In the genomic region with DNA sequence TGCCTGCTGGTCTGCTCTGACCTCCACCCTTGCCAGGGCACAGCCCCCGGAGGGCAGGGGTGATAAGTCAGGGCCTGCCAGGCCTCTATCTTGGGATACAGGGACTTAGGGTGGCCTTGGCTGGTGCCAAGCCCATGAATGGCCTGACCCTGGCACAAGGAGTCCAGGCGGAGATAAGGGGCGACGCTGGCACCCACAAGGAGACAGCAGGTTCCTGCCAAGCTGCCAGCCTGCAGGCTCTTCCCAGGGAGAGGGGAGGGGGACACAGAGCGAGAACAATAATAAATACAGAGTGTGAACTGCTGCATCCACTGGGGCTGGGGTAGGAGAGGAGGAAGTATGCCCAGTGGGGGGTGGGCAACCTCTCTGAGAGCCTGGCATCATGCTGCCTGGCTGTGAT, we compare ENCODE assay signal across 13 cellular contexts. TPM values are rescaled to one million over a fixed set of nuclear protein-coding genes. Genes with fewer than 3 reads are reported as not detected.
A peak's percentile ranks its signal among the peaks of the same experiment; 100 is the strongest.
DNase-seq lines count a peak whose midpoint lies in the region; ATAC-seq, FAIRE-seq and TF ChIP-seq lines count a peak whose summit lies in the region.
"Had no signal": no experiment of that assay in that cellular context is flagged by ENCODE, and none has a peak within 500 bp of the region (broad histone marks: within the 10 kb centered on the region; RNA-seq: fewer than 3 reads in every experiment).

No MANE protein-coding gene starts in this region.

- H3K36me3 ChIP-seq in HepG2 (replicated peaks in 1 of 2; ENCODE audit: control insufficient read depth in 1 of 2, insufficient read depth in 2 of 2, low read length in 2 of 2) (no peaks in the 10 kb centered on the region), right lobe of liver (no peaks in the 10 kb centered on the region), neural progenitor cell (no peaks in the 10 kb centered on the region), aorta (ENCODE audit: control insufficient read depth in 1 of 2, insufficient read depth in 2 of 2, low read length in 1 of 2) (no peaks in the 10 kb centered on the region)

- H3K9me3 ChIP-seq in HepG2 (ENCODE audit: low read length) (no peaks in the 10 kb centered on the region), right lobe of liver (no peaks in the 10 kb centered on the region), neural progenitor cell (ENCODE audit: low read depth) (no peaks in the 10 kb centered on the region), aorta (ENCODE audit: control insufficient read depth, low read length) (no peaks in the 10 kb centered on the region)

- H3K4me3 ChIP-seq in HepG2 (replicated peaks in 1 of 3; ENCODE audit: insufficient read depth in 1 of 3, low read depth in 2 of 3, low read length in 3 of 3) (peak overlapping the region in 1 of 3 experiments; percentile 65; a peak in 1 of 6 replicates), right lobe of liver (peak overlapping the region in 1 of 3 donors; percentile 44), foreskin fibroblast (ENCODE audit: low read depth in 1 of 2, low read length in 2 of 2) (peak overlapping the region; percentile 57 to 73), neural progenitor cell (no peak overlapping the region), aorta (ENCODE audit: low read length in 2 of 2) (peak overlapping the region; percentile 36 to 59)

- H3K27me3 ChIP-seq in HepG2 (ENCODE audit: control insufficient read depth in 1 of 2, insufficient read depth in 2 of 2, low read length in 2 of 2) (peaks cover 0 to 29% of the 10 kb centered on the region in 2 experiments; a peak in 3 of 5 replicates), right lobe of liver (no peaks in the 10 kb centered on the region), neural progenitor cell (no peaks in the 10 kb centered on the region), aorta (ENCODE audit: control insufficient read depth in 1 of 2, insufficient read depth in 2 of 2, low read length in 1 of 2) (no peaks in the 10 kb centered on the region)

- H3K9me3 Mint-ChIP-seq in neural progenitor cell, result peaks cover 2% of the 10 kb centered on the region
- H3K9me3 Mint-ChIP-seq: T-cell, type B pancreatic cell had no signal

- H3K79me2 ChIP-seq in HepG2 (ENCODE audit: insufficient read depth, low read length), result no peaks in the 10 kb centered on the region
- no peaks in the 10 kb centered on the region for H3K79me2 ChIP-seq in neural progenitor cell (ENCODE audit: low read depth)

- DNase-seq in HepG2 (ENCODE audit: low spot score) (no peak), right lobe of liver (no peak), foreskin fibroblast (no peak), neural progenitor cell (ENCODE audit: low spot score) (no peak), aorta (no peak), DMS79 (lab: John Stamatoyannopoulos, UW) (no peak), NCI-H146 treated with DMSO at 0.1 percent for 48 hours (lab: John Stamatoyannopoulos, UW; ENCODE audit: unreplicated experiment) (no peak)
- no peak for DNase-seq in activated naive CD4-positive, alpha-beta T cell (lab: John Stamatoyannopoulos, UW)
- DNase-seq: activated gamma-delta T cell treated with Interleukin-2 at 50 U/mL for 16 hours, cortex of kidney, NCI-H2107, T-cell had no signal

- H4K20me1 ChIP-seq in HepG2 (ENCODE audit: insufficient read depth, low read length) (no peaks in the 10 kb centered on the region), neural progenitor cell (ENCODE audit: low read depth) (no peaks in the 10 kb centered on the region)

- POLR2A ChIA-PET in HepG2 (lab: Yijun Ruan, JAX), result interaction anchor here (2.3 kb wide), 1 partner anchor 10 kb away, joined by 10 read pairs; no protein-coding TSS in a partner anchor

- CTCF ChIA-PET in HepG2 (lab: Yijun Ruan, JAX; ENCODE audit: low intra/inter-chr PET ratio, low total read pairs), result interaction anchor here (1.8 kb wide), 1 partner anchor 18 kb away, joined by 4 read pairs; a partner anchor contains a TSS

- H3K27ac ChIP-seq in HepG2 (ENCODE audit: extremely low read length, insufficient read depth, low read length) (no peak overlapping the region), right lobe of liver (peak overlapping the region in 1 of 3 donors; percentile 33), neural progenitor cell (no peak overlapping the region), aorta (ENCODE audit: low read depth in 1 of 2, low read length in 2 of 2) (peak overlapping the region; percentile 58 to 76)

- H2AFZ ChIP-seq in HepG2 (ENCODE audit: low read length) (no peak overlapping the region), neural progenitor cell (replicated peaks) (no peak overlapping the region)

- TF ChIP-seq CTCF in HepG2 (CRISPR knock-in tag; IDR thresholded peaks at IDR 0.05) (no peak), right lobe of liver (IDR thresholded peaks at IDR 0.05) (no peak), foreskin fibroblast (IDR thresholded peaks at IDR 0.05; ENCODE audit: low read depth, low read length) (no peak), neural progenitor cell (IDR thresholded peaks at IDR 0.05) (no peak)

- in situ Hi-C loops in HepG2 (cut with HindIII; ENCODE audit: extremely low pct_ligation_motif_present, low pct_unique_long_range_greater_than_20kb), result no loop called here

- H3K27me3 Mint-ChIP-seq in neural progenitor cell (ENCODE audit: insufficient read depth, low read depth), result peaks cover 16% of the 10 kb centered on the region

- H3K27ac Mint-ChIP-seq in neural progenitor cell, result no peak overlapping the region
- H3K27ac Mint-ChIP-seq: T-cell had no signal

- TF ChIP-seq EP300 in HepG2 (IDR thresholded peaks at IDR 0.05; ENCODE audit: low read depth in 2 of 2, low read length in 2 of 2) (no peak), HepG2 (CRISPR knock-in tag; IDR thresholded peaks at IDR 0.05; ENCODE audit: borderline replicate concordance) (no peak)

- FAIRE-seq in HepG2 (lab: Jason Lieb, UNC), result no peak

- no peak overlapping the region for H3K4me3 Mint-ChIP-seq in neural progenitor cell
- H3K4me3 Mint-ChIP-seq: T-cell had no signal

- TF ChIP-seq POLR2A in HepG2 (IDR thresholded peaks at IDR 0.05; ENCODE audit: insufficient read depth in 1 of 2, low read depth in 2 of 2, low read length in 2 of 2), result no peak
- no peak for TF ChIP-seq POLR2A in right lobe of liver (IDR thresholded peaks at IDR 0.05)

- WGBS in HepG2 (ENCODE audit: low lambda C conversion rate), result 14% methylated on average over 2 of the region's 5 CpGs
- no CpG with 5 or more reads among the region's 5 CpGs for WGBS in right lobe of liver (ENCODE audit: insufficient coverage, low coverage, low lambda C conversion rate, missing lambda C conversion rate)
- WGBS in aorta, 2 donors, result 2 to 6% methylated on average over 5 of the region's 5 CpGs

- ATAC-seq in HepG2 (no peak), right lobe of liver (no peak), aorta (ENCODE audit: low FRiP score) (no peak)
- ATAC-seq: T-cell had no signal

- intact Hi-C loops in HepG2 (cut with micrococcal nuclease; ENCODE audit: unreplicated experiment) (no loop called here), right lobe of liver (cut with DNase I) (no loop called here), aorta (cut with DNase I) (loop anchor here in 1 of 2 donors (5.0 kb wide), 1 partner anchor 36 kb away; no protein-coding TSS in a partner anchor)

- peaks cover 55% of the 10 kb centered on the region for H3K4me1 Mint-ChIP-seq in neural progenitor cell
- H3K4me1 Mint-ChIP-seq: T-cell had no signal

- H3K4me2 ChIP-seq in HepG2 (ENCODE audit: low read depth, low read length), result peak overlapping the region; percentile 91
- H3K4me2 ChIP-seq in neural progenitor cell, result peak overlapping the region; percentile 71

- no peaks in the 10 kb centered on the region for H3F3A ChIP-seq in neural progenitor cell (ENCODE audit: low read depth)

- no peak for TF ChIP-seq RAD21 in HepG2 (CRISPR knock-in tag; IDR thresholded peaks at IDR 0.05)

- H3K36me3 Mint-ChIP-seq in neural progenitor cell, result no peaks in the 10 kb centered on the region
- H3K36me3 Mint-ChIP-seq: T-cell, type B pancreatic cell had no signal

- BruUV-seq in HepG2 (replicated peaks; lab: Mats Ljungman, UMichigan), result no TSS peak

- H3K9ac ChIP-seq in HepG2 (ENCODE audit: insufficient read depth, low read depth, low read length), result no peak overlapping the region
- no peak overlapping the region for H3K9ac ChIP-seq in neural progenitor cell

- H3K4me1 ChIP-seq in HepG2 (ENCODE audit: insufficient read depth, low read length) (peaks cover 85% of the 10 kb centered on the region), right lobe of liver (peaks cover 0 to 16% (median 3%) of the 10 kb centered on the region in 4 donors), neural progenitor cell (peaks cover 22% of the 10 kb centered on the region), aorta (ENCODE audit: control insufficient read depth in 1 of 2, insufficient read depth in 2 of 2, low read length in 2 of 2) (no peaks in the 10 kb centered on the region)

RNA-seq across cellular contexts. Expression of a gene that starts 1.0 kb away (rescaled TPM):
- total RNA-seq in HepG2 (2016; rRNA removed; fragmentation: Illumina TruSeq; extraction: Trizol) (0.11 and 0.17 TPM in 2 replicates), right lobe of liver (1 to 10 TPM in 1 of 6 experiments, under 1 TPM in 4, not detected in 1; 0.31 to 3.8 (median 0.37) TPM), neural progenitor cell (ENCODE audit: low replicate concordance) (1.3 TPM in 1 of 2 replicates, not detected in the other), aorta (10 to 100 TPM; 28.2 to 76.9 TPM)
- total RNA-seq in HepG2 (2016; cell fraction: cytosol; rRNA removed; fragmentation: Illumina TruSeq; extraction: Trizol; ENCODE audit: low read depth), result 0.18 TPM in 1 of 2 replicates, not detected in the other
- 0.12 and 0.28 TPM in 2 replicates for total RNA-seq in HepG2 (2016; cell fraction: insoluble cytoplasmic fraction; rRNA removed; fragmentation: Illumina TruSeq; extraction: Trizol)
- total RNA-seq in HepG2 (2016; cell fraction: membrane; rRNA removed; fragmentation: Illumina TruSeq; extraction: Trizol), result 0.07 and 0.09 TPM in 2 replicates
- not detected in 2 replicates for total RNA-seq in HepG2 (2016; cell fraction: nucleus; rRNA removed; fragmentation: Illumina TruSeq; extraction: Trizol)
- polyA plus RNA-seq in HepG2 (2011; rRNA removed) (0.26 and 0.47 TPM in 2 replicates), aorta (100 to 1,000 TPM in 1 of 2 donors, 10 to 100 TPM in 1; 19.2 to 129 TPM)
- 0.24 and 0.38 TPM in 2 replicates for polyA plus RNA-seq in HepG2 (2011; cell fraction: cytosol; rRNA removed)
- polyA plus RNA-seq in HepG2 (2011; cell fraction: nucleus; rRNA removed), result 0.96 and 1.1 TPM in 2 replicates
- 0.16 and 0.33 TPM in 2 replicates for polyA plus RNA-seq in HepG2 (2012)
- 0.03 and 0.05 TPM in 2 replicates for polyA plus RNA-seq in HepG2 (2016; cell fraction: cytosol; fragmentation: Illumina TruSeq; extraction: Trizol; ENCODE audit: low read depth)
- polyA plus RNA-seq in HepG2 (2016; cell fraction: insoluble cytoplasmic fraction; fragmentation: Illumina TruSeq; extraction: Trizol; ENCODE audit: low read depth), result 0.41 TPM in 1 of 2 replicates, not detected in the other
- polyA plus RNA-seq in HepG2 (2016; cell fraction: membrane; fragmentation: Illumina TruSeq; extraction: Trizol; ENCODE audit: low read depth), result 0.08 and 0.15 TPM in 2 replicates
- 0.22 and 0.27 TPM in 2 replicates for polyA plus RNA-seq in HepG2 (2016; cell fraction: nucleus; fragmentation: Illumina TruSeq; extraction: Trizol; ENCODE audit: insufficient read depth, low read depth)
- polyA minus RNA-seq in HepG2 (2011; rRNA and poly(A)+ RNA removed; ENCODE audit: low replicate concordance), result 0.40 and 0.82 TPM in 2 replicates
- 0.26 and 0.40 TPM in 2 replicates for polyA minus RNA-seq in HepG2 (2011; cell fraction: cytosol; rRNA and poly(A)+ RNA removed)
- polyA minus RNA-seq in HepG2 (2011; cell fraction: nucleus; rRNA and poly(A)+ RNA removed), result 0.12 and 0.13 TPM in 2 replicates

RNA-seq across cellular contexts. Expression of a gene that starts 17.5 kb away (rescaled TPM):
- total RNA-seq in HepG2 (2016; rRNA removed; fragmentation: Illumina TruSeq; extraction: Trizol) (28.6 and 30.3 TPM in 2 replicates), right lobe of liver (10 to 100 TPM in 5 of 6 experiments, 1 to 10 TPM in 1; 9.5 to 23.0 (median 18.0) TPM), neural progenitor cell (ENCODE audit: low replicate concordance) (15.2 and 18.7 TPM in 2 replicates), aorta (10 to 100 TPM; 25.3 to 29.2 TPM)
- 13.1 and 13.9 TPM in 2 replicates for total RNA-seq in HepG2 (2016; cell fraction: cytosol; rRNA removed; fragmentation: Illumina TruSeq; extraction: Trizol; ENCODE audit: low read depth)
- 27.8 and 29.2 TPM in 2 replicates for total RNA-seq in HepG2 (2016; cell fraction: insoluble cytoplasmic fraction; rRNA removed; fragmentation: Illumina TruSeq; extraction: Trizol)
- total RNA-seq in HepG2 (2016; cell fraction: membrane; rRNA removed; fragmentation: Illumina TruSeq; extraction: Trizol), result 33.4 and 34.4 TPM in 2 replicates
- total RNA-seq in HepG2 (2016; cell fraction: nucleus; rRNA removed; fragmentation: Illumina TruSeq; extraction: Trizol), result 20.8 and 24.8 TPM in 2 replicates
- polyA plus RNA-seq in HepG2 (2011; rRNA removed) (10.3 and 11.2 TPM in 2 replicates), aorta (10 to 100 TPM in 1 of 2 donors, 1 to 10 TPM in 1; 9.4 to 21.0 TPM)
- polyA plus RNA-seq in HepG2 (2011; cell fraction: cytosol; rRNA removed), result 8.4 and 9.9 TPM in 2 replicates
- polyA plus RNA-seq in HepG2 (2011; cell fraction: nucleus; rRNA removed), result 10.0 and 10.5 TPM in 2 replicates
- polyA plus RNA-seq in HepG2 (2012), result 8.6 and 11.1 TPM in 2 replicates
- polyA plus RNA-seq in HepG2 (2016; cell fraction: cytosol; fragmentation: Illumina TruSeq; extraction: Trizol; ENCODE audit: low read depth), result 40.9 and 52.2 TPM in 2 replicates
- polyA plus RNA-seq in HepG2 (2016; cell fraction: insoluble cytoplasmic fraction; fragmentation: Illumina TruSeq; extraction: Trizol; ENCODE audit: low read depth), result 37.9 and 45.4 TPM in 2 replicates
- 50.3 and 61.8 TPM in 2 replicates for polyA plus RNA-seq in HepG2 (2016; cell fraction: membrane; fragmentation: Illumina TruSeq; extraction: Trizol; ENCODE audit: low read depth)
- polyA plus RNA-seq in HepG2 (2016; cell fraction: nucleus; fragmentation: Illumina TruSeq; extraction: Trizol; ENCODE audit: insufficient read depth, low read depth), result 38.0 and 40.7 TPM in 2 replicates
- 18.2 and 44.3 TPM in 2 replicates for polyA minus RNA-seq in HepG2 (2011; rRNA and poly(A)+ RNA removed; ENCODE audit: low replicate concordance)
- polyA minus RNA-seq in HepG2 (2011; cell fraction: cytosol; rRNA and poly(A)+ RNA removed), result 3.3 and 3.9 TPM in 2 replicates
- polyA minus RNA-seq in HepG2 (2011; cell fraction: nucleus; rRNA and poly(A)+ RNA removed), result 16.3 and 17.3 TPM in 2 replicates

RNA-seq across cellular contexts. Expression of a gene that starts 27.9 kb away (rescaled TPM):
- total RNA-seq in HepG2 (2016; rRNA removed; fragmentation: Illumina TruSeq; extraction: Trizol) (17.8 and 23.0 TPM in 2 replicates), right lobe of liver (10 to 100 TPM; 21.6 to 45.1 (median 36.2) TPM), neural progenitor cell (ENCODE audit: low replicate concordance) (9.3 and 13.5 TPM in 2 replicates), aorta (10 to 100 TPM; 23.8 to 25.2 TPM)
- total RNA-seq in HepG2 (2016; cell fraction: cytosol; rRNA removed; fragmentation: Illumina TruSeq; extraction: Trizol; ENCODE audit: low read depth), result 9.2 and 11.2 TPM in 2 replicates
- total RNA-seq in HepG2 (2016; cell fraction: insoluble cytoplasmic fraction; rRNA removed; fragmentation: Illumina TruSeq; extraction: Trizol), result 18.6 and 19.0 TPM in 2 replicates
- total RNA-seq in HepG2 (2016; cell fraction: membrane; rRNA removed; fragmentation: Illumina TruSeq; extraction: Trizol), result 17.5 and 18.7 TPM in 2 replicates
- 16.8 and 18.6 TPM in 2 replicates for total RNA-seq in HepG2 (2016; cell fraction: nucleus; rRNA removed; fragmentation: Illumina TruSeq; extraction: Trizol)
- polyA plus RNA-seq in HepG2 (2011; rRNA removed) (95.6 and 100 TPM in 2 replicates), aorta (100 to 1,000 TPM in 1 of 2 donors, 10 to 100 TPM in 1; 43.6 to 101 TPM)
- polyA plus RNA-seq in HepG2 (2011; cell fraction: cytosol; rRNA removed), result 119 and 132 TPM in 2 replicates
- polyA plus RNA-seq in HepG2 (2011; cell fraction: nucleus; rRNA removed), result 140 and 147 TPM in 2 replicates
- polyA plus RNA-seq in HepG2 (2012), result 63.2 and 90.3 TPM in 2 replicates
- 21.5 and 21.9 TPM in 2 replicates for polyA plus RNA-seq in HepG2 (2016; cell fraction: cytosol; fragmentation: Illumina TruSeq; extraction: Trizol; ENCODE audit: low read depth)
- 35.6 and 42.4 TPM in 2 replicates for polyA plus RNA-seq in HepG2 (2016; cell fraction: insoluble cytoplasmic fraction; fragmentation: Illumina TruSeq; extraction: Trizol; ENCODE audit: low read depth)
- 24.2 and 24.7 TPM in 2 replicates for polyA plus RNA-seq in HepG2 (2016; cell fraction: membrane; fragmentation: Illumina TruSeq; extraction: Trizol; ENCODE audit: low read depth)
- 46.6 and 53.0 TPM in 2 replicates for polyA plus RNA-seq in HepG2 (2016; cell fraction: nucleus; fragmentation: Illumina TruSeq; extraction: Trizol; ENCODE audit: insufficient read depth, low read depth)
- polyA minus RNA-seq in HepG2 (2011; rRNA and poly(A)+ RNA removed; ENCODE audit: low replicate concordance), result 13.2 and 78.6 TPM in 2 replicates
- polyA minus RNA-seq in HepG2 (2011; cell fraction: cytosol; rRNA and poly(A)+ RNA removed), result 35.6 and 37.7 TPM in 2 replicates
- polyA minus RNA-seq in HepG2 (2011; cell fraction: nucleus; rRNA and poly(A)+ RNA removed), result 26.9 and 27.8 TPM in 2 replicates

RNA-seq across cellular contexts. Expression of a gene that starts 59.1 kb away (rescaled TPM):
- total RNA-seq in HepG2 (2016; rRNA removed; fragmentation: Illumina TruSeq; extraction: Trizol), result 19.3 and 21.6 TPM in 2 replicates
- total RNA-seq in HepG2 (2016; cell fraction: cytosol; rRNA removed; fragmentation: Illumina TruSeq; extraction: Trizol; ENCODE audit: low read depth), result 10.7 and 14.0 TPM in 2 replicates
- 18.7 and 21.0 TPM in 2 replicates for total RNA-seq in HepG2 (2016; cell fraction: insoluble cytoplasmic fraction; rRNA removed; fragmentation: Illumina TruSeq; extraction: Trizol)
- total RNA-seq in HepG2 (2016; cell fraction: membrane; rRNA removed; fragmentation: Illumina TruSeq; extraction: Trizol), result 20.4 and 22.8 TPM in 2 replicates
- 19.0 and 20.5 TPM in 2 replicates for total RNA-seq in HepG2 (2016; cell fraction: nucleus; rRNA removed; fragmentation: Illumina TruSeq; extraction: Trizol)
- 29.2 and 34.2 TPM in 2 replicates for polyA plus RNA-seq in HepG2 (2011; rRNA removed)
- 20.1 and 22.1 TPM in 2 replicates for polyA plus RNA-seq in HepG2 (2011; cell fraction: cytosol; rRNA removed)
- 41.4 and 55.5 TPM in 2 replicates for polyA plus RNA-seq in HepG2 (2011; cell fraction: nucleus; rRNA removed)
- polyA plus RNA-seq in HepG2 (2012), result 17.3 and 22.8 TPM in 2 replicates
- 20.0 and 28.7 TPM in 2 replicates for polyA plus RNA-seq in HepG2 (2016; cell fraction: cytosol; fragmentation: Illumina TruSeq; extraction: Trizol; ENCODE audit: low read depth)
- 23.9 and 26.6 TPM in 2 replicates for polyA plus RNA-seq in HepG2 (2016; cell fraction: insoluble cytoplasmic fraction; fragmentation: Illumina TruSeq; extraction: Trizol; ENCODE audit: low read depth)
- 30.2 and 33.5 TPM in 2 replicates for polyA plus RNA-seq in HepG2 (2016; cell fraction: membrane; fragmentation: Illumina TruSeq; extraction: Trizol; ENCODE audit: low read depth)
- 57.4 and 61.7 TPM in 2 replicates for polyA plus RNA-seq in HepG2 (2016; cell fraction: nucleus; fragmentation: Illumina TruSeq; extraction: Trizol; ENCODE audit: insufficient read depth, low read depth)
- polyA minus RNA-seq in HepG2 (2011; rRNA and poly(A)+ RNA removed; ENCODE audit: low replicate concordance), result 47.2 and 80.3 TPM in 2 replicates
- 15.8 TPM in 2 replicates for polyA minus RNA-seq in HepG2 (2011; cell fraction: cytosol; rRNA and poly(A)+ RNA removed)
- polyA minus RNA-seq in HepG2 (2011; cell fraction: nucleus; rRNA and poly(A)+ RNA removed), result 24.3 and 36.3 TPM in 2 replicates
- 10 to 100 TPM; 34.8 to 49.5 (median 40.9) TPM for total RNA-seq in right lobe of liver
- total RNA-seq in neural progenitor cell (ENCODE audit: low replicate concordance), result 22.7 and 25.0 TPM in 2 replicates
- total RNA-seq in aorta, result 10 to 100 TPM; 21.1 to 21.5 TPM
- polyA plus RNA-seq in aorta, result 10 to 100 TPM in 1 of 2 donors, 1 to 10 TPM in 1; 6.4 to 11.9 TPM

RNA-seq across cellular contexts. Expression of a gene that starts 59.3 kb away (rescaled TPM):
- total RNA-seq in HepG2 (2016; rRNA removed; fragmentation: Illumina TruSeq; extraction: Trizol), result 625 and 944 TPM in 2 replicates
- total RNA-seq in HepG2 (2016; cell fraction: cytosol; rRNA removed; fragmentation: Illumina TruSeq; extraction: Trizol; ENCODE audit: low read depth), result 53.4 and 61.8 TPM in 2 replicates
- 635 and 912 TPM in 2 replicates for total RNA-seq in HepG2 (2016; cell fraction: insoluble cytoplasmic fraction; rRNA removed; fragmentation: Illumina TruSeq; extraction: Trizol)
- 124 and 145 TPM in 2 replicates for total RNA-seq in HepG2 (2016; cell fraction: membrane; rRNA removed; fragmentation: Illumina TruSeq; extraction: Trizol)
- total RNA-seq in HepG2 (2016; cell fraction: nucleus; rRNA removed; fragmentation: Illumina TruSeq; extraction: Trizol), result 234 and 241 TPM in 2 replicates
- polyA plus RNA-seq in HepG2 (2011; rRNA removed), result 109 and 124 TPM in 2 replicates
- polyA plus RNA-seq in HepG2 (2011; cell fraction: cytosol; rRNA removed), result 106 and 126 TPM in 2 replicates
- 30.7 and 40.3 TPM in 2 replicates for polyA plus RNA-seq in HepG2 (2011; cell fraction: nucleus; rRNA removed)
- polyA plus RNA-seq in HepG2 (2012), result 246 and 411 TPM in 2 replicates
- polyA plus RNA-seq in HepG2 (2016; cell fraction: cytosol; fragmentation: Illumina TruSeq; extraction: Trizol; ENCODE audit: low read depth), result 34.4 and 42.4 TPM in 2 replicates
- polyA plus RNA-seq in HepG2 (2016; cell fraction: insoluble cytoplasmic fraction; fragmentation: Illumina TruSeq; extraction: Trizol; ENCODE audit: low read depth), result 671 and 701 TPM in 2 replicates
- 64.7 and 77.0 TPM in 2 replicates for polyA plus RNA-seq in HepG2 (2016; cell fraction: membrane; fragmentation: Illumina TruSeq; extraction: Trizol; ENCODE audit: low read depth)
- 237 and 254 TPM in 2 replicates for polyA plus RNA-seq in HepG2 (2016; cell fraction: nucleus; fragmentation: Illumina TruSeq; extraction: Trizol; ENCODE audit: insufficient read depth, low read depth)
- 102 and 167 TPM in 2 replicates for polyA minus RNA-seq in HepG2 (2011; rRNA and poly(A)+ RNA removed; ENCODE audit: low replicate concordance)
- polyA minus RNA-seq in HepG2 (2011; cell fraction: cytosol; rRNA and poly(A)+ RNA removed), result 71.6 and 76.1 TPM in 2 replicates
- 38.2 and 41.5 TPM in 2 replicates for polyA minus RNA-seq in HepG2 (2011; cell fraction: nucleus; rRNA and poly(A)+ RNA removed)
- 100 to 1,000 TPM in 2 of 6 experiments, 10 to 100 TPM in 4; 71.0 to 122 (median 91.1) TPM for total RNA-seq in right lobe of liver
- 526 and 546 TPM in 2 replicates for total RNA-seq in neural progenitor cell (ENCODE audit: low replicate concordance)
- total RNA-seq in aorta, result 100 to 1,000 TPM; 131 to 132 TPM
- polyA plus RNA-seq in aorta, result 100 to 1,000 TPM in 1 of 2 donors, 10 to 100 TPM in 1; 93.7 to 124 TPM

Comparison
In these comparisons a context has a peak if more than half of its experiments do, and no peak if none do; other contexts are left out.
1. H3K27ac ChIP-seq: peak in aorta (2 of 2); none in HepG2 (single experiment) and neural progenitor cell (single experiment).
2. RNA of a gene that starts 1.0 kb away (total RNA-seq): 28.2 to 76.9 TPM in aorta; 0.31 to 3.8 TPM in right lobe of liver, 0.07 to 0.28 TPM in HepG2 and 1.3 TPM in neural progenitor cell; every median in the first group is over 4 times any median in the second.